23 cellular contexts compared by ENCODE assay signal in genomic region chr1:181137217-181137743, GRCh38. TPM values are rescaled to one million over a fixed set of nuclear protein-coding genes. Genes with fewer than 3 reads are reported as not detected.
DNase-seq lines count a peak whose midpoint lies in the region; ATAC-seq and TF ChIP-seq lines count a peak whose summit lies in the region.
"Had no signal": no experiment of that assay in that cellular context is flagged by ENCODE, and none has a peak within 500 bp of the region (broad histone marks: within the 10 kb centered on the region; RNA-seq: fewer than 3 reads in every experiment).

No MANE protein-coding gene starts in this region.

- H4K12ac ChIP-seq in trophoblast cell (ENCODE audit: low read depth, low read length): no peak overlapping the region

- H4K8ac ChIP-seq in trophoblast cell (ENCODE audit: low read depth, low read length): no peak overlapping the region

- H3K4me3 Mint-ChIP-seq in activated CD8-positive, alpha-beta T cell treated with anti-CD3 and anti-CD28 coated beads, Interleukin-2, amount 10 ng/mL, durations not matched to agents 7 days and 5 days: no peak overlapping the region
- no peak overlapping the region for H3K4me3 Mint-ChIP-seq in activated CD8-positive, alpha-beta T cell treated with anti-CD3 and anti-CD28 coated beads for 36 hours
- H3K4me3 Mint-ChIP-seq in T-helper 17 cell (no peak overlapping the region), immature natural killer cell (no peak overlapping the region)
- H3K4me3 Mint-ChIP-seq: activated CD4-positive, alpha-beta T cell treated with anti-CD3 and anti-CD28 coated beads, Interleukin-2, amount 10 ng/mL, durations not matched to agents 7 days and 5 days; GM23338 had no signal

- H2BK12ac ChIP-seq in trophoblast cell (ENCODE audit: low read length): no peak overlapping the region

- no peak overlapping the region for H2BK120ac ChIP-seq in trophoblast cell (ENCODE audit: insufficient read depth, low read length, poor library complexity)

- H3K79me2 ChIP-seq in trophoblast cell (ENCODE audit: control insufficient read depth, insufficient read depth, low read length, poor library complexity): peaks cover 4% of the 10 kb centered on the region

- H3K23ac ChIP-seq in trophoblast cell (ENCODE audit: low read length): no peak overlapping the region

- H3K9me3 ChIP-seq in T-helper 17 cell (ENCODE audit: control insufficient read depth, low read length, poor library complexity, severe bottlenecking): no peaks in the 10 kb centered on the region
- H3K9me3 ChIP-seq in trophoblast cell (ENCODE audit: insufficient read depth, low read depth, low read length): peaks cover 3% of the 10 kb centered on the region
- H3K9me3 ChIP-seq: suprapubic skin, uterus had no signal

- intact Hi-C loops in activated CD8-positive, alpha-beta T cell treated with anti-CD3 and anti-CD28 coated beads for 36 hours (cut with micrococcal nuclease): no loop called here

- peak overlapping the region; percentile 87 for H3K27ac Mint-ChIP-seq in activated CD8-positive, alpha-beta T cell treated with anti-CD3 and anti-CD28 coated beads, Interleukin-2, amount 10 ng/mL, durations not matched to agents 7 days and 5 days
- no peak overlapping the region for H3K27ac Mint-ChIP-seq in activated CD8-positive, alpha-beta T cell treated with anti-CD3 and anti-CD28 coated beads for 36 hours
- peak overlapping the region; percentile 92 for H3K27ac Mint-ChIP-seq in T-helper 17 cell
- peak overlapping the region in 4 of 6 donors; percentile 20 to 78 (median 59) for H3K27ac Mint-ChIP-seq in immature natural killer cell
- H3K27ac Mint-ChIP-seq: GM23338 had no signal

- no peak overlapping the region for H3K27ac ChIP-seq in trophoblast cell (ENCODE audit: low read depth, low read length)
- H3K27ac ChIP-seq: suprapubic skin had no signal

- H3K27me3 ChIP-seq in trophoblast cell (ENCODE audit: insufficient read depth, low read length) (no peaks in the 10 kb centered on the region), H7 (ENCODE audit: control insufficient read depth, insufficient read depth, low read length) (no peaks in the 10 kb centered on the region; the same call in 1 of the 2 replicates)
- H3K27me3 ChIP-seq: suprapubic skin, uterus had no signal

- CTCF ChIA-PET in activated CD8-positive, alpha-beta T cell treated with anti-CD3 and anti-CD28 coated beads, Interleukin-2, amount 10 ng/mL, durations not matched to agents 7 days and 5 days (lab: Charles Lee): interaction anchor here (1.4 to 12.2 kb wide), 4 partner anchors 32 to 256 kb away, joined by 3 to 395 read pairs (median 60); partner anchors contain the start of gene IER5
- CTCF ChIA-PET in activated CD8-positive, alpha-beta T cell treated with anti-CD3 and anti-CD28 coated beads for 36 hours (lab: Charles Lee): interaction anchor here (0.9 to 1.3 kb wide), 3 partner anchors 11 to 57 kb away, joined by 3 read pairs; no protein-coding TSS in a partner anchor

- POLR2A ChIA-PET in activated CD8-positive, alpha-beta T cell treated with anti-CD3 and anti-CD28 coated beads, Interleukin-2, amount 10 ng/mL, durations not matched to agents 7 days and 5 days (lab: Charles Lee): interaction anchor here (1.2 to 4.2 kb wide), 3 partner anchors 33 to 47 kb away, joined by 4 to 17 read pairs (median 6); no protein-coding TSS in a partner anchor
- POLR2A ChIA-PET in activated CD8-positive, alpha-beta T cell treated with anti-CD3 and anti-CD28 coated beads for 36 hours (lab: Charles Lee): interaction anchor here (1.5 to 6.0 kb wide), 3 partner anchors 39 to 49 kb away, joined by 4 to 45 read pairs (median 12); partner anchors contain the start of gene IER5

- no peaks in the 10 kb centered on the region for H3K27me3 Mint-ChIP-seq in activated CD8-positive, alpha-beta T cell treated with anti-CD3 and anti-CD28 coated beads, Interleukin-2, amount 10 ng/mL, durations not matched to agents 7 days and 5 days (ENCODE audit: low read depth)
- H3K27me3 Mint-ChIP-seq in activated CD8-positive, alpha-beta T cell treated with anti-CD3 and anti-CD28 coated beads for 36 hours: no peaks in the 10 kb centered on the region
- H3K27me3 Mint-ChIP-seq in T-helper 17 cell: no peaks in the 10 kb centered on the region
- peaks cover 2 to 14% (median 5%) of the 10 kb centered on the region in 3 donors for H3K27me3 Mint-ChIP-seq in immature natural killer cell (ENCODE audit: low read depth in 3 of 3)
- H3K27me3 Mint-ChIP-seq: activated CD4-positive, alpha-beta T cell treated with anti-CD3 and anti-CD28 coated beads, Interleukin-2, amount 10 ng/mL, durations not matched to agents 7 days and 5 days had no signal

- WGBS in trophoblast cell (ENCODE audit: extremely low coverage, insufficient coverage, insufficient read length): no CpG with 5 or more reads among the region's 12 CpGs

- H2AFZ ChIP-seq in trophoblast cell (ENCODE audit: insufficient read depth, low read length, poor library complexity): no peak overlapping the region
- H2AFZ ChIP-seq: GM23338 had no signal

- H3K4me1 ChIP-seq in trophoblast cell (ENCODE audit: control insufficient read depth in 1 of 2, insufficient read depth in 2 of 2, low read length in 2 of 2): peaks cover 25 to 27% of the 10 kb centered on the region in 2 experiments

- no peak overlapping the region for H3K9ac ChIP-seq in trophoblast cell (ENCODE audit: low read length)

- no peaks in the 10 kb centered on the region for H3K36me3 Mint-ChIP-seq in activated CD8-positive, alpha-beta T cell treated with anti-CD3 and anti-CD28 coated beads, Interleukin-2, amount 10 ng/mL, durations not matched to agents 7 days and 5 days (ENCODE audit: low read depth)
- H3K36me3 Mint-ChIP-seq in activated CD8-positive, alpha-beta T cell treated with anti-CD3 and anti-CD28 coated beads for 36 hours (ENCODE audit: low read depth): no peaks in the 10 kb centered on the region
- H3K36me3 Mint-ChIP-seq in T-helper 17 cell (ENCODE audit: low read depth) (peaks cover 4% of the 10 kb centered on the region), immature natural killer cell (no peaks in the 10 kb centered on the region)

- H2AK5ac ChIP-seq in trophoblast cell (ENCODE audit: low read length): peak overlapping the region; percentile 15

- TF ChIP-seq CTCF in activated CD8-positive, alpha-beta T cell treated with anti-CD3 and anti-CD28 coated beads for 36 hours (IDR thresholded peaks at IDR 0.05): no peak
- TF ChIP-seq CTCF in GM20000 (IDR thresholded peaks at IDR 0.05; ENCODE audit: extremely low read depth, missing control alignments): no peak

- H3K4me2 ChIP-seq in trophoblast cell (ENCODE audit: low read length): no peak overlapping the region
- H3K4me2 ChIP-seq: GM23338 had no signal

- no peak overlapping the region for H3K14ac ChIP-seq in trophoblast cell (ENCODE audit: low read length)

- H4K91ac ChIP-seq in trophoblast cell (ENCODE audit: low read depth, low read length): peak overlapping the region; percentile 54

- H3K9me3 Mint-ChIP-seq in activated CD8-positive, alpha-beta T cell treated with anti-CD3 and anti-CD28 coated beads, Interleukin-2, amount 10 ng/mL, durations not matched to agents 7 days and 5 days (ENCODE audit: insufficient read depth): no peaks in the 10 kb centered on the region
- H3K9me3 Mint-ChIP-seq in activated CD8-positive, alpha-beta T cell treated with anti-CD3 and anti-CD28 coated beads for 36 hours: no peaks in the 10 kb centered on the region
- H3K9me3 Mint-ChIP-seq in immature natural killer cell: no peaks in the 10 kb centered on the region
- H3K9me3 Mint-ChIP-seq: activated CD4-positive, alpha-beta T cell treated with anti-CD3 and anti-CD28 coated beads, Interleukin-2, amount 10 ng/mL, durations not matched to agents 7 days and 5 days; GM23338 had no signal

- H3K4me3 ChIP-seq in trophoblast cell (ENCODE audit: low read depth, low read length): no peak overlapping the region
- no peak overlapping the region for H3K4me3 ChIP-seq in H7 (ENCODE audit: insufficient read depth, low read depth, low read length)
- H3K4me3 ChIP-seq: GM23338, suprapubic skin, uterus had no signal

- H3K36me3 ChIP-seq in trophoblast cell (ENCODE audit: control insufficient read depth in 1 of 2, insufficient read depth in 2 of 2, low read length in 2 of 2) (no peaks in the 10 kb centered on the region), H7 (replicated peaks; ENCODE audit: control insufficient read depth, insufficient read depth, low read length) (no peaks in the 10 kb centered on the region)
- H3K36me3 ChIP-seq: suprapubic skin, uterus had no signal

- peaks cover 93% of the 10 kb centered on the region for H3K4me1 Mint-ChIP-seq in activated CD8-positive, alpha-beta T cell treated with anti-CD3 and anti-CD28 coated beads, Interleukin-2, amount 10 ng/mL, durations not matched to agents 7 days and 5 days (ENCODE audit: low read depth)
- H3K4me1 Mint-ChIP-seq in activated CD8-positive, alpha-beta T cell treated with anti-CD3 and anti-CD28 coated beads for 36 hours (ENCODE audit: low read depth): peaks cover 75% of the 10 kb centered on the region
- H3K4me1 Mint-ChIP-seq in T-helper 17 cell: peaks cover 58% of the 10 kb centered on the region
- H3K4me1 Mint-ChIP-seq in immature natural killer cell: peaks cover 68 to 80% of the 10 kb centered on the region in 2 donors

- H2BK5ac ChIP-seq in trophoblast cell (ENCODE audit: low read depth, low read length, poor library complexity): no peak overlapping the region

- no peak for DNase-seq in activated CD8-positive, alpha-beta T cell treated with anti-CD3 and anti-CD28 coated beads, Interleukin-2, amount 10 ng/mL, durations not matched to agents 7 days and 5 days
- DNase-seq in activated CD8-positive, alpha-beta T cell treated with anti-CD3 and anti-CD28 coated beads for 36 hours: no peak
- DNase-seq in T-helper 17 cell: no peak
- DNase-seq in immature natural killer cell: no peak
- no peak for DNase-seq in trophoblast cell
- DNase-seq in GM20000 (ENCODE audit: low spot score): no peak
- no peak for DNase-seq in kidney glomerular epithelial cell (lab: John Stamatoyannopoulos, UW)
- no peak for DNase-seq in H7
- DNase-seq: activated CD4-positive, alpha-beta T cell treated with anti-CD3 and anti-CD28 coated beads, Interleukin-2, amount 10 ng/mL, durations not matched to agents 7 days and 5 days; activated CD8-positive, alpha-beta memory T cell treated with anti-CD3 and anti-CD28 coated beads, Interleukin-2, amount 50 U/mL, for 48 hours; activated gamma-delta T cell; aorta; caudate nucleus; COR-L47; GDM1; hypothalamus; NCI-H1694; NCI-H526 treated with DMSO at 0.1 percent for 48 hours; nucleus accumbens; RPMI8226; uterus had no signal

- peaks cover 24% of the 10 kb centered on the region for H3K79me1 ChIP-seq in trophoblast cell (ENCODE audit: low read length)

- H3K4ac ChIP-seq in trophoblast cell (ENCODE audit: low read depth, low read length): no peak overlapping the region

- ATAC-seq in activated CD8-positive, alpha-beta T cell treated with anti-CD3 and anti-CD28 coated beads, Interleukin-2, amount 10 ng/mL, durations not matched to agents 7 days and 5 days: no peak
- ATAC-seq in activated CD8-positive, alpha-beta T cell treated with anti-CD3 and anti-CD28 coated beads for 36 hours: no peak
- ATAC-seq in T-helper 17 cell: no peak
- ATAC-seq: GM23338 had no signal

- no peak overlapping the region for H3K18ac ChIP-seq in trophoblast cell (ENCODE audit: low read length)

RNA-seq across cellular contexts. Expression of gene IER5, which starts 48.8 kb away (rescaled TPM):
- 10 to 100 TPM; 37.2 to 38.0 TPM for total RNA-seq in activated CD8-positive, alpha-beta T cell treated with anti-CD3 and anti-CD28 coated beads, Interleukin-2, amount 10 ng/mL, durations not matched to agents 7 days and 5 days
- 10 to 100 TPM; 39.8 to 41.3 TPM for total RNA-seq in activated CD8-positive, alpha-beta T cell treated with anti-CD3 and anti-CD28 coated beads for 36 hours
- total RNA-seq in T-helper 17 cell: 100 to 1,000 TPM; 123 to 145 TPM
- polyA plus RNA-seq in immature natural killer cell: 10 to 100 TPM; 11.6 to 22.7 (median 14.4) TPM
- 9.0 and 9.8 TPM in 2 replicates for polyA plus RNA-seq in trophoblast cell (2013)
- 18.0 and 18.8 TPM in 2 replicates for total RNA-seq in H7 (2014; rRNA removed; shearing (Covaris generic))
